In genomic region chr5:10596886-10597451, GRCh38 we compare ENCODE assay signal across 13 cellular contexts.
"Had no signal": no experiment of that assay in that cellular context is flagged by ENCODE, and none has a peak within 500 bp of the region (broad histone marks: within the 10 kb centered on the region; RNA-seq: fewer than 3 reads in every experiment).

No MANE protein-coding gene starts in this region.

- H3K27ac ChIP-seq: epithelial cell of prostate, neural progenitor cell, parathyroid adenoma had no signal

- H3K9ac ChIP-seq: neural progenitor cell, parathyroid adenoma had no signal

- H3K4me2 ChIP-seq: neural progenitor cell, smooth muscle cell had no signal

- H3K79me2 ChIP-seq: hepatocyte, parathyroid adenoma had no signal

- H2AFZ ChIP-seq: hepatocyte, neural progenitor cell, parathyroid adenoma had no signal

- H3K4me3 Mint-ChIP-seq: neural progenitor cell had no signal

- H3K4me1 ChIP-seq: colonic mucosa had no signal

- H3K36me3 Mint-ChIP-seq: neural progenitor cell had no signal

- DNase-seq: activated CD4-positive, alpha-beta T cell treated with anti-CD3 and anti-CD28 coated beads, Interleukin-2, amount 50 U/mL, for 4 hours; activated CD4-positive, CD25-positive, alpha-beta regulatory T cell; activated T-cell treated with anti-CD3 and anti-CD28 coated beads, Interleukin-2, amount 50 U/mL, for 48 hours; colonic mucosa; effector CD8-positive, alpha-beta T cell; SK-N-SH; substantia nigra; trophoblast cell had no signal

- H3K36me3 ChIP-seq: colonic mucosa, neural progenitor cell had no signal

- H3K9me3 ChIP-seq: colonic mucosa, SK-N-SH had no signal

- H3K27me3 ChIP-seq: colonic mucosa, hepatocyte, neural progenitor cell had no signal

- H3K4me3 ChIP-seq: colonic mucosa, hepatocyte, neural progenitor cell, smooth muscle cell had no signal

- H3K27ac Mint-ChIP-seq: neural progenitor cell had no signal
